Comparison of ENCODE assay signal across 19 cellular contexts in the genomic region with DNA sequence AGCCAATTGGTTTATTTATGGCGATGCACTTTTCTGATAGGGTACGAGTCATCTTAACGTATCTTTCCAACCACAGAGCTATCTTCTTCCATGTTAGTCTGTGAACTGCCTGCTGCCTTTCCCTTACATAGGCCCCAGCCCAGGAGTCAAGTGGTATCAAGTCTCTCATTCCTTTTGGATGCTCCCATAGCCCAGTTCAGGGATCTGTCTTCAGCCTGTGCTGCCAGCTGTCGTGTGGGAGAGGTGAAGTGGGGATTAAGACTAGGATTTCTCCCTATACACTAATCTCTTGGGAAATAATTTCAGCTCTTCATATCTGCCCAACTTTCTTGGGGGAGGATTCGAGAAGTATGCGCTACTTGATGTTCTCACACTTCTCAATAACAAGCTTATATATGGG.
DNase-seq lines count a peak whose midpoint lies in the region; ATAC-seq, FAIRE-seq and TF ChIP-seq lines count a peak whose summit lies in the region.
"Had no signal": no experiment of that assay in that cellular context is flagged by ENCODE, and none has a peak within 500 bp of the region (broad histone marks: within the 10 kb centered on the region; RNA-seq: fewer than 3 reads in every experiment).

No MANE protein-coding gene starts in this region.

- no peak overlapping the region for H3K4me3 Mint-ChIP-seq in GM23338
- H3K4me3 Mint-ChIP-seq: B cell; CD8-positive, alpha-beta T cell; HFFc6 had no signal

- H3K27me3 ChIP-seq in GM23338 (ENCODE audit: insufficient read depth): no peaks in the 10 kb centered on the region
- H3K27me3 ChIP-seq in HepG2 (ENCODE audit: control insufficient read depth in 1 of 2, insufficient read depth in 2 of 2, low read length in 2 of 2): no peaks in the 10 kb centered on the region
- H3K27me3 ChIP-seq: BLaER1 treated with 17β-estradiol and CSF1 and Interleukin-3, amounts not matched to agents 10 nM and 100 nM had no signal

- 46% methylated on average over 6 of the region's 6 CpGs for WGBS in HepG2 (ENCODE audit: low lambda C conversion rate)

- in situ Hi-C loops in HepG2 (cut with HindIII; ENCODE audit: extremely low pct_ligation_motif_present, low pct_unique_long_range_greater_than_20kb): no loop called here

- H2AFZ ChIP-seq in GM23338: no peak overlapping the region
- H2AFZ ChIP-seq in HepG2 (ENCODE audit: low read length): no peak overlapping the region

- no peak for FAIRE-seq in HepG2 (lab: Jason Lieb, UNC)
- FAIRE-seq: G401.6, GM12891 had no signal

- no peaks in the 10 kb centered on the region for H3K36me3 Mint-ChIP-seq in GM23338 (ENCODE audit: low read depth)
- H3K36me3 Mint-ChIP-seq: CD8-positive, alpha-beta T cell had no signal

- no peak overlapping the region for H3K4me2 ChIP-seq in GM23338
- H3K4me2 ChIP-seq in HepG2 (ENCODE audit: low read depth, low read length): no peak overlapping the region
- H3K4me2 ChIP-seq: BLaER1 treated with 17β-estradiol and CSF1 and Interleukin-3, amounts not matched to agents 10 nM and 100 nM had no signal

- H3K9me2 ChIP-seq in GM23338 (ENCODE audit: insufficient read depth): peaks cover 7% of the 10 kb centered on the region; the same call in 1 of the 2 replicates

- no peaks in the 10 kb centered on the region for H3F3A ChIP-seq in GM23338 (replicated peaks; ENCODE audit: low read depth)

- no peaks in the 10 kb centered on the region for H3K27me3 Mint-ChIP-seq in GM23338 (ENCODE audit: insufficient read depth, low read depth, poor library complexity)

- H3K4me3 ChIP-seq in GM23338 (no peak overlapping the region), HepG2 (replicated peaks in 1 of 3; ENCODE audit: insufficient read depth in 1 of 3, low read depth in 2 of 3, low read length in 3 of 3) (no peak overlapping the region)
- H3K4me3 ChIP-seq: BLaER1 treated with 17β-estradiol and CSF1 and Interleukin-3, amounts not matched to agents 10 nM and 100 nM had no signal

- H3K79me2 ChIP-seq in GM23338 (replicated peaks; ENCODE audit: insufficient read depth) (no peaks in the 10 kb centered on the region), HepG2 (ENCODE audit: insufficient read depth, low read length) (no peaks in the 10 kb centered on the region)

- no peak overlapping the region for H3K9ac ChIP-seq in HepG2 (ENCODE audit: insufficient read depth, low read depth, low read length)
- H3K9ac ChIP-seq: BLaER1 treated with 17β-estradiol and CSF1 and Interleukin-3, amounts not matched to agents 10 nM and 100 nM had no signal

- H4K20me1 ChIP-seq in GM23338 (replicated peaks; ENCODE audit: insufficient read depth) (no peaks in the 10 kb centered on the region), HepG2 (ENCODE audit: insufficient read depth, low read length) (no peaks in the 10 kb centered on the region)
- H4K20me1 ChIP-seq: BLaER1 treated with 17β-estradiol and CSF1 and Interleukin-3, amounts not matched to agents 10 nM and 100 nM had no signal

- H3K9me3 Mint-ChIP-seq in GM23338: no peaks in the 10 kb centered on the region
- H3K9me3 Mint-ChIP-seq: CD8-positive, alpha-beta T cell had no signal

- TF ChIP-seq CTCF in GM23338 (conservative IDR thresholded peaks at IDR 0.05; ENCODE audit: low read depth in 2 of 2) (no peak), HepG2 (CRISPR knock-in tag; IDR thresholded peaks at IDR 0.05) (no peak), RWPE1 (conservative IDR thresholded peaks at IDR 0.05; ENCODE audit: low read depth) (no peak)

- TF ChIP-seq EP300 in HepG2 (IDR thresholded peaks at IDR 0.05; ENCODE audit: low read depth in 2 of 2, low read length in 2 of 2): no peak
- TF ChIP-seq EP300 in HepG2 (CRISPR knock-in tag; IDR thresholded peaks at IDR 0.05; ENCODE audit: borderline replicate concordance): no peak

- H3K4me1 Mint-ChIP-seq in GM23338: no peaks in the 10 kb centered on the region; the same call in 2 of the 3 replicates
- H3K4me1 Mint-ChIP-seq: B cell had no signal

- no peaks in the 10 kb centered on the region for H3K36me3 ChIP-seq in GM23338 (ENCODE audit: insufficient read depth)
- H3K36me3 ChIP-seq in HepG2 (replicated peaks in 1 of 2; ENCODE audit: control insufficient read depth in 1 of 2, insufficient read depth in 2 of 2, low read length in 2 of 2): no peaks in the 10 kb centered on the region
- H3K36me3 ChIP-seq: BLaER1 treated with 17β-estradiol and CSF1 and Interleukin-3, amounts not matched to agents 10 nM and 100 nM had no signal

- CTCF ChIA-PET in HepG2 (lab: Yijun Ruan, JAX; ENCODE audit: low intra/inter-chr PET ratio, low total read pairs) (no interaction called here), RWPE1 (lab: Yijun Ruan, JAX) (interaction anchor here (0.6 kb wide), 1 partner anchor 1571 kb away, joined by 3 read pairs; no protein-coding TSS in a partner anchor)

- BruUV-seq in HepG2 (replicated peaks; lab: Mats Ljungman, UMichigan): no TSS peak

- H3K27ac Mint-ChIP-seq in GM23338: peak overlapping the region; percentile 55
- H3K27ac Mint-ChIP-seq: B cell; CD8-positive, alpha-beta T cell; HFFc6 had no signal

- no peak for ATAC-seq in GM23338
- no peak for ATAC-seq in GM21360 (IDR thresholded peaks at IDR 0.05; ENCODE audit: unreplicated experiment)
- no peak for ATAC-seq in HepG2
- ATAC-seq: CD8-positive, alpha-beta T cell; HCT116 had no signal

- H3K4me1 ChIP-seq in GM23338 (ENCODE audit: insufficient read depth): no peaks in the 10 kb centered on the region
- H3K4me1 ChIP-seq in HepG2 (ENCODE audit: insufficient read depth, low read length): peaks cover 7% of the 10 kb centered on the region
- H3K4me1 ChIP-seq: BLaER1 treated with 17β-estradiol and CSF1 and Interleukin-3, amounts not matched to agents 10 nM and 100 nM had no signal

- no peak for TF ChIP-seq RAD21 in HepG2 (CRISPR knock-in tag; IDR thresholded peaks at IDR 0.05)

- intact Hi-C loops in HepG2 (cut with micrococcal nuclease; ENCODE audit: unreplicated experiment): no loop called here

- no peak for TF ChIP-seq POLR2A in HepG2 (IDR thresholded peaks at IDR 0.05; ENCODE audit: insufficient read depth in 1 of 2, low read depth in 2 of 2, low read length in 2 of 2)

- H3K9me3 ChIP-seq in HepG2 (ENCODE audit: low read length): peaks cover 9% of the 10 kb centered on the region; the same call in 1 of the 2 replicates

- H3K27ac ChIP-seq in GM23338 (ENCODE audit: low read depth): no peak overlapping the region
- no peak overlapping the region for H3K27ac ChIP-seq in HepG2 (ENCODE audit: extremely low read length, insufficient read depth, low read length)
- H3K27ac ChIP-seq in RWPE1: no peak overlapping the region
- H3K27ac ChIP-seq: BLaER1 treated with 17β-estradiol and CSF1 and Interleukin-3, amounts not matched to agents 10 nM and 100 nM; HL-60 had no signal

- POLR2A ChIA-PET in HepG2 (lab: Yijun Ruan, JAX): no interaction called here
- POLR2A ChIA-PET in RWPE1 (lab: Yijun Ruan, JAX; ENCODE audit: low non-redundant PET): no interaction called here

- DNase-seq in D341Med (ENCODE audit: low spot score) (peak; percentile 67), GM23338 (ENCODE audit: low spot score) (no peak), NCI-H82 (lab: John Stamatoyannopoulos, UW) (peak; percentile 88), myocyte (ENCODE audit: low read depth) (peak; percentile 64), HepG2 (ENCODE audit: low spot score) (no peak), RWPE1 (ENCODE audit: low spot score) (no peak)
- DNase-seq: Calu3; CD8-positive, alpha-beta T cell; GOT3; H7; HFFc6; IMR-90 had no signal

TF ChIP-seq in GM23338, 12 proteins besides CTCF, POLR2A, EP300 and RAD21 (continues in another document):
- TF ChIP-seq JUNB (IDR thresholded peaks at IDR 0.05; ENCODE audit: unreplicated experiment) (no peak), EZH2phosphoT487 (IDR thresholded peaks at IDR 0.05; ENCODE audit: unreplicated experiment) (no peak)

TF ChIP-seq in HepG2, 621 proteins besides CTCF, POLR2A, EP300 and RAD21 (continues in another document):
- TF ChIP-seq, protein P1, sequence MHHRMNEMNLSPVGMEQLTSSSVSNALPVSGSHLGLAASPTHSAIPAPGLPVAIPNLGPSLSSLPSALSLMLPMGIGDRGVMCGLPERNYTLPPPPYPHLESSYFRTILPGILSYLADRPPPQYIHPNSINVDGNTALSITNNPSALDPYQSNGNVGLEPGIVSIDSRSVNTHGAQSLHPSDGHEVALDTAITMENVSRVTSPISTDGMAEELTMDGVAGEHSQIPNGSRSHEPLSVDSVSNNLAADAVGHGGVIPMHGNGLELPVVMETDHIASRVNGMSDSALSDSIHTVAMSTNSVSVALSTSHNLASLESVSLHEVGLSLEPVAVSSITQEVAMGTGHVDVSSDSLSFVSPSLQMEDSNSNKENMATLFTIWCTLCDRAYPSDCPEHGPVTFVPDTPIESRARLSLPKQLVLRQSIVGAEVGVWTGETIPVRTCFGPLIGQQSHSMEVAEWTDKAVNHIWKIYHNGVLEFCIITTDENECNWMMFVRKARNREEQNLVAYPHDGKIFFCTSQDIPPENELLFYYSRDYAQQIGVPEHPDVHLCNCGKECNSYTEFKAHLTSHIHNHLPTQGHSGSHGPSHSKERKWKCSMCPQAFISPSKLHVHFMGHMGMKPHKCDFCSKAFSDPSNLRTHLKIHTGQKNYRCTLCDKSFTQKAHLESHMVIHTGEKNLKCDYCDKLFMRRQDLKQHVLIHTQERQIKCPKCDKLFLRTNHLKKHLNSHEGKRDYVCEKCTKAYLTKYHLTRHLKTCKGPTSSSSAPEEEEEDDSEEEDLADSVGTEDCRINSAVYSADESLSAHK (CRISPR knock-in tag; IDR thresholded peaks at IDR 0.05; ENCODE audit: borderline replicate concordance): no peak
- TF ChIP-seq, protein P2, sequence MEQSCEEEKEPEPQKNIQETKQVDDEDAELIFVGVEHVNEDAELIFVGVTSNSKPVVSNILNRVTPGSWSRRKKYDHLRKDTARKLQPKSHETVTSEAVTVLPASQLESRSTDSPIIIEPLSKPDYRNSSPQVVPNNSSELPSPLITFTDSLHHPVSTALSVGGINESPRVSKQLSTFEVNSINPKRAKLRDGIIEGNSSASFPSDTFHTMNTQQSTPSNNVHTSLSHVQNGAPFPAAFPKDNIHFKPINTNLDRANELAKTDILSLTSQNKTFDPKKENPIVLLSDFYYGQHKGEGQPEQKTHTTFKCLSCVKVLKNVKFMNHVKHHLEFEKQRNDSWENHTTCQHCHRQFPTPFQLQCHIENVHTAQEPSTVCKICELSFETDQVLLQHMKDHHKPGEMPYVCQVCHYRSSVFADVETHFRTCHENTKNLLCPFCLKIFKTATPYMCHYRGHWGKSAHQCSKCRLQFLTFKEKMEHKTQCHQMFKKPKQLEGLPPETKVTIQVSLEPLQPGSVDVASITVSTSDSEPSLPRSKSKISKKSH (CRISPR knock-in tag; IDR thresholded peaks at IDR 0.05; ENCODE audit: borderline replicate concordance): no peak
- no peak for TF ChIP-seq CCAR2 (optimal IDR thresholded peaks at IDR 0.05; ENCODE audit: low read depth, low read length)
- no peak for TF ChIP-seq JUNB (CRISPR knock-in tag; IDR thresholded peaks at IDR 0.05; ENCODE audit: borderline replicate concordance)
- no peak for TF ChIP-seq ZNF782 (CRISPR knock-in tag; IDR thresholded peaks at IDR 0.05; ENCODE audit: borderline replicate concordance)
- no peak for TF ChIP-seq ZZZ3 (CRISPR knock-in tag; IDR thresholded peaks at IDR 0.05; ENCODE audit: borderline replicate concordance)

Comparison
In these comparisons a context has a peak if more than half of its experiments do, and no peak if none do; other contexts are left out.
1. DNase-seq: peak in D341Med (single experiment), NCI-H82 (single experiment) and myocyte (single experiment); none in GM23338 (single experiment), HepG2 (single experiment) and RWPE1 (single experiment).